Comparison of ENCODE assay signal across 18 cellular contexts in genomic region chr21:29712818-29713217, GRCh38.
DNase-seq lines count a peak whose midpoint lies in the region; ATAC-seq and TF ChIP-seq lines count a peak whose summit lies in the region.
"Had no signal": no experiment of that assay in that cellular context is flagged by ENCODE, and none has a peak within 500 bp of the region (broad histone marks: within the 10 kb centered on the region; RNA-seq: fewer than 3 reads in every experiment).

No MANE protein-coding gene starts in this region.

- H3K4me1 ChIP-seq in cardiac muscle cell (ENCODE audit: low read depth) = peaks cover 16% of the 10 kb centered on the region
- H3K4me1 ChIP-seq: BLaER1 treated with 17β-estradiol and CSF1 and Interleukin-3, amounts not matched to agents 10 nM and 100 nM; Caco-2 had no signal

- intact Hi-C loops in Right ventricle myocardium superior (cut with DNase I) = no loop called here

- no peaks in the 10 kb centered on the region for H3K27me3 ChIP-seq in cardiac muscle cell
- H3K27me3 ChIP-seq: BLaER1 treated with 17β-estradiol and CSF1 and Interleukin-3, amounts not matched to agents 10 nM and 100 nM had no signal

- TF ChIP-seq CTCF in cardiac muscle cell (IDR thresholded peaks at IDR 0.05; ENCODE audit: low read depth, low read length) = no peak
- TF ChIP-seq CTCF in fibroblast of pulmonary artery (IDR thresholded peaks at IDR 0.05; ENCODE audit: low read length, missing control alignments) = no peak

- H3K27ac ChIP-seq in cardiac muscle cell (no peak overlapping the region), SK-N-MC (peak overlapping the region; percentile 90)
- H3K27ac ChIP-seq: BLaER1 treated with 17β-estradiol and CSF1 and Interleukin-3, amounts not matched to agents 10 nM and 100 nM; C4-2B had no signal

- no peak overlapping the region for H3K9ac ChIP-seq in SK-N-MC (ENCODE audit: insufficient read length)
- H3K9ac ChIP-seq: BLaER1 treated with 17β-estradiol and CSF1 and Interleukin-3, amounts not matched to agents 10 nM and 100 nM had no signal

- H3K4me3 ChIP-seq in cardiac muscle cell = no peak overlapping the region
- H3K4me3 ChIP-seq in SK-N-MC = no peak overlapping the region
- no peak overlapping the region for H3K4me3 ChIP-seq in fibroblast of pulmonary artery (replicated peaks; ENCODE audit: low read depth, low read length)
- H3K4me3 ChIP-seq: BLaER1 treated with 17β-estradiol and CSF1 and Interleukin-3, amounts not matched to agents 10 nM and 100 nM had no signal

- H3K9me3 ChIP-seq in cardiac muscle cell (ENCODE audit: low read depth) (no peaks in the 10 kb centered on the region), SK-N-MC (ENCODE audit: low read depth, low read length) (peaks cover 9% of the 10 kb centered on the region; the same call in 1 of the 2 replicates)
- H3K9me3 ChIP-seq: Caco-2 had no signal

- peak; percentile 24 to 56 for DNase-seq in cardiac muscle cell (ENCODE audit: low read depth in 1 of 2, low spot score in 1 of 2)
- DNase-seq in Right ventricle myocardium superior = no peak
- DNase-seq in SK-N-MC (ENCODE audit: low read depth, low spot score) = no peak
- DNase-seq in fibroblast of pulmonary artery (ENCODE audit: low read depth) = peak; percentile 70
- DNase-seq in left kidney (ENCODE audit: low read depth, low spot score) = peak; percentile 10
- no peak for DNase-seq in SIG-M5 (lab: John Stamatoyannopoulos, UW)
- DNase-seq in NCI-H2171 treated with DMSO at 0.1 percent for 48 hours (lab: John Stamatoyannopoulos, UW) = no peak
- DNase-seq: 8988T; AML-193; Caco-2; Calu3; CD4-positive, alpha-beta T cell; CD8-positive, alpha-beta T cell; DMS79 treated with DMSO at 0.1 percent for 48 hours; GF-D8 had no signal

- ATAC-seq in Right ventricle myocardium superior (ENCODE audit: poor library complexity) = no peak
- no peak for ATAC-seq in HG02973 (IDR thresholded peaks at IDR 0.05; ENCODE audit: unreplicated experiment)
- ATAC-seq: CD8-positive, alpha-beta T cell had no signal

- H3K36me3 ChIP-seq in cardiac muscle cell (no peaks in the 10 kb centered on the region), SK-N-MC (ENCODE audit: insufficient read depth, low read length) (no peaks in the 10 kb centered on the region)

Comparison
In these comparisons a context has a peak if more than half of its experiments do, and no peak if none do; other contexts are left out.
1. DNase-seq: peak in cardiac muscle cell (2 of 2), fibroblast of pulmonary artery (single experiment) and left kidney (single experiment); none in Right ventricle myocardium superior (single experiment), SK-N-MC (single experiment), SIG-M5 (single experiment) and NCI-H2171 treated with DMSO at 0.1 percent for 48 hours (single experiment).